1 cellular context compared by ENCODE assay signal in the genomic region with DNA sequence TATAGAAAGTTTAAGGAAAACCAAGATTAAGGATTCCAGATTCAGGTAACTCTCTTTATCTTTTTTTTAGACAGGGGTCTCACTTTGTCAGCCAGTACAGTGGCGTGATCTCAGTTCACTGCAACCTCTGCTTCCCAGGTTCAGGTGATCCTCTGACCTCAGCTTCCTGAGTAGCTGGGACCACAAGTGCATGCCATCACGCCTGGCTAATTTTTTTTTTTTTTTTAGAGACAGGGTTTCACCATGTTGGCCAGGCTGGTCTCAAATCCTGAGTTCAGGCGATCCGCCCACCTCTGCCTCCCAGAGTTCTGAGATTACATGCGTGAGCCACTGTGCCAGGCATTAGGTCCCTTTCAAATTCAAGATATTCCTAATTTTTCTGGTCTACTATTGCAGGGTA.
TF ChIP-seq lines count a peak whose summit lies in the region.

No MANE protein-coding gene starts in this region.

TF ChIP-seq in GM12878, 131 proteins besides CTCF, POLR2A, EP300 and RAD21:
- 0 out of 4 replicates have a peak, but pooled peaks of 1 of the 2 experiments have one; percentile 8 for TF ChIP-seq IKZF2 (IDR thresholded peaks at IDR 0.05)
- peak; percentile 61 for TF ChIP-seq RUNX3 (IDR thresholded peaks at IDR 0.05; ENCODE audit: low read length)
- no peak for TF ChIP-seq NBN (IDR thresholded peaks at IDR 0.05)
- no peak for TF ChIP-seq POU2F2 (IDR thresholded peaks at IDR 0.05; ENCODE audit: borderline replicate concordance, low read depth, low read length)
